Comparison of ENCODE assay signal across 18 cellular contexts in the genomic region with DNA sequence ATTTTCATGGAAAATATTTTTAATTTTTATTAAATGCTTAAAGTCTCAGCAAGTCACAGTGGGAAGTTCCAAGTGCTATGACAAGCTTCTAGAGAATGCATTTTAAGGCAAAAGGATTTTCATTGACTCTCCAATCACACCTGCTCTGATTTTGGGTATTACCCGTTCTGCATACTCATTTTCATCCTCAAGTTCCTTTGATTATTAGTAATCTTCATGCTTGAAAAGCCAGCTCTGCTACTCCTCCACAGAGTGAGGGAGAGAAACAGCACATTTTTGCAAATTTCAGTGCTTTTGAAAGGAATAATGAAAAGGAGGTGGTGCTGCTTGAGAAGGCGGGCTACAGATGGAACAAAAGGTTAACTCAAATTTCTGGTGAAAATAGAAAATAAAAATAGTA.
"Had no signal": no experiment of that assay in that cellular context is flagged by ENCODE, and none has a peak within 500 bp of the region (broad histone marks: within the 10 kb centered on the region; RNA-seq: fewer than 3 reads in every experiment).

No MANE protein-coding gene starts in this region.

- H3K4me3 Mint-ChIP-seq: activated T-cell treated with anti-CD3 and anti-CD28 coated beads, Interleukin-2, amount 50 U/mL, for 24 hours; activated T-helper 17 cell treated with anti-CD3 and anti-CD28 coated beads, Interleukin-2, amount 50 U/mL, for 72 hours; dendritic cell treated with granulocyte-macrophage colony-stimulating factor and Interleukin-4, amounts not matched to agents 40 ng/mL and 50 ng/mL, for 4 days; natural killer cell; stimulated activated naive CD8-positive, alpha-beta T cell treated with anti-CD3 and anti-CD28 coated beads, Interleukin-15, Interleukin-2, amounts not matched to agents 100 ng/mL and 50 ng/mL, for 24 hours had no signal

- ATAC-seq: activated naive CD4-positive, alpha-beta T cell treated with anti-CD3 and anti-CD28 coated beads, Interleukin-2, amount 50 U/mL, for 72 hours; activated T-helper 17 cell treated with anti-CD3 and anti-CD28 coated beads, Interleukin-2, amount 50 U/mL, for 72 hours; heart left ventricle; natural killer cell; upper lobe of right lung had no signal

- H3K9me3 Mint-ChIP-seq: activated T-cell treated with anti-CD3 and anti-CD28 coated beads, Interleukin-2, amount 50 U/mL, for 24 hours; dendritic cell treated with granulocyte-macrophage colony-stimulating factor and Interleukin-4, amounts not matched to agents 40 ng/mL and 50 ng/mL, for 4 days; stimulated activated naive CD8-positive, alpha-beta T cell treated with anti-CD3 and anti-CD28 coated beads, Interleukin-15, Interleukin-2, amounts not matched to agents 100 ng/mL and 50 ng/mL, for 24 hours had no signal

- H3K36me3 Mint-ChIP-seq: activated naive CD4-positive, alpha-beta T cell treated with anti-CD3 and anti-CD28 coated beads, Interleukin-2, amount 50 U/mL, for 72 hours; natural killer cell had no signal

- H3K4me1 Mint-ChIP-seq: activated T-helper 17 cell treated with anti-CD3 and anti-CD28 coated beads, Interleukin-2, amount 50 U/mL, for 72 hours; natural killer cell had no signal

- H3K27me3 Mint-ChIP-seq: activated T-cell treated with anti-CD3 and anti-CD28 coated beads, Interleukin-2, amount 50 U/mL, for 24 hours; activated T-helper 17 cell treated with anti-CD3 and anti-CD28 coated beads, Interleukin-2, amount 50 U/mL, for 72 hours; dendritic cell treated with granulocyte-macrophage colony-stimulating factor and Interleukin-4, amounts not matched to agents 40 ng/mL and 50 ng/mL, for 4 days; stimulated activated naive CD8-positive, alpha-beta T cell treated with anti-CD3 and anti-CD28 coated beads, Interleukin-15, Interleukin-2, amounts not matched to agents 100 ng/mL and 50 ng/mL, for 24 hours had no signal

- H3K27ac Mint-ChIP-seq: activated naive CD4-positive, alpha-beta T cell treated with anti-CD3 and anti-CD28 coated beads, Interleukin-2, amount 50 U/mL, for 72 hours; activated T-cell treated with anti-CD3 and anti-CD28 coated beads, Interleukin-2, amount 50 U/mL, for 24 hours; activated T-helper 17 cell treated with anti-CD3 and anti-CD28 coated beads, Interleukin-2, amount 50 U/mL, for 72 hours; dendritic cell treated with granulocyte-macrophage colony-stimulating factor and Interleukin-4, amounts not matched to agents 40 ng/mL and 50 ng/mL, for 4 days; natural killer cell; stimulated activated naive CD8-positive, alpha-beta T cell treated with anti-CD3 and anti-CD28 coated beads, Interleukin-15, Interleukin-2, amounts not matched to agents 100 ng/mL and 50 ng/mL, for 24 hours had no signal

- DNase-seq: activated CD8-positive, alpha-beta memory T cell treated with anti-CD3 and anti-CD28 coated beads for 24 hours; activated CD8-positive, alpha-beta memory T cell treated with anti-CD3 and anti-CD28 coated beads, Interleukin-2, amount 50 U/mL, for 4 hours; activated T-cell treated with anti-CD3 and anti-CD28 coated beads, Interleukin-2, amount 50 U/mL, for 24 hours; adrenal gland; brain microvascular endothelial cell; effector CD4-positive, alpha-beta T cell; heart left ventricle; midbrain; natural killer cell; spleen; stimulated activated CD4-positive, alpha-beta T cell treated with anti-CD3 and anti-CD28 coated beads, Interleukin-4, amount 100 ng/mL, for 1 hour; substantia nigra; thyroid gland; upper lobe of right lung had no signal
